ENCODE assay signal across 18 cellular contexts in genomic region chr14:27318769-27319280, GRCh38.
DNase-seq lines count a peak whose midpoint lies in the region; ATAC-seq and TF ChIP-seq lines count a peak whose summit lies in the region.
"Had no signal": no experiment of that assay in that cellular context is flagged by ENCODE, and none has a peak within 500 bp of the region (broad histone marks: within the 10 kb centered on the region; RNA-seq: fewer than 3 reads in every experiment).

No MANE protein-coding gene starts in this region.

- no peaks in the 10 kb centered on the region for H3K27me3 ChIP-seq in hepatocyte
- H3K27me3 ChIP-seq: BLaER1 had no signal

- H3K9me3 ChIP-seq in hepatocyte (ENCODE audit: low read depth) = no peaks in the 10 kb centered on the region
- H3K9me3 ChIP-seq: BLaER1, Caco-2 had no signal

- H3K36me3 Mint-ChIP-seq in mesothelial cell of epicardium (peaks cover 9% of the 10 kb centered on the region), progenitor cell of endocrine pancreas (ENCODE audit: insufficient read depth) (no peaks in the 10 kb centered on the region)
- H3K36me3 Mint-ChIP-seq: CD4-positive, CD25-positive, alpha-beta regulatory T cell; CD8-positive, alpha-beta T cell had no signal

- H3K27me3 Mint-ChIP-seq in mesothelial cell of epicardium (ENCODE audit: low read depth) (no peaks in the 10 kb centered on the region), progenitor cell of endocrine pancreas (no peaks in the 10 kb centered on the region)
- H3K27me3 Mint-ChIP-seq: B cell; CD4-positive, CD25-positive, alpha-beta regulatory T cell had no signal

- DNase-seq in hepatocyte (ENCODE audit: low spot score) (peak; percentile 6), mesothelial cell of epicardium (ENCODE audit: low spot score in 2 of 2, unreplicated experiment in 2 of 2) (no peak), progenitor cell of endocrine pancreas (ENCODE audit: low spot score, unreplicated experiment) (no peak), left lobe of liver (ENCODE audit: low spot score) (no peak)
- DNase-seq in activated CD8-positive, alpha-beta memory T cell treated with anti-CD3 and anti-CD28 coated beads for 24 hours = no peak
- DNase-seq: Caco-2; CD4-positive, CD25-positive, alpha-beta regulatory T cell; CD8-positive, alpha-beta T cell; DMS153; DND-41; H9 had no signal

- H3K4me3 Mint-ChIP-seq in mesothelial cell of epicardium (no peak overlapping the region), progenitor cell of endocrine pancreas (ENCODE audit: low read depth) (no peak overlapping the region)
- H3K4me3 Mint-ChIP-seq: B cell; CD4-positive, CD25-positive, alpha-beta regulatory T cell; CD8-positive, alpha-beta T cell; GM23338; H9 had no signal

- H2AFZ ChIP-seq in hepatocyte = no peak overlapping the region
- H2AFZ ChIP-seq: GM23338 had no signal

- H4K20me1 ChIP-seq in hepatocyte (ENCODE audit: insufficient read depth, poor library complexity, severe bottlenecking) = no peaks in the 10 kb centered on the region
- H4K20me1 ChIP-seq: BLaER1 had no signal

- H3K27ac ChIP-seq in 22Rv1 (peak overlapping the region; percentile 90), hepatocyte (no peak overlapping the region)
- H3K27ac ChIP-seq: BLaER1, C4-2B had no signal

- no peaks in the 10 kb centered on the region for H3K79me2 ChIP-seq in hepatocyte

- WGBS in hepatocyte (ENCODE audit: low lambda C conversion rate, missing lambda C conversion rate) = 75% methylated on average over 1 of the region's 1 CpG

- no peak overlapping the region for H3K4me2 ChIP-seq in hepatocyte
- H3K4me2 ChIP-seq: BLaER1, GM23338 had no signal

- H3K36me3 ChIP-seq in hepatocyte (replicated peaks; ENCODE audit: insufficient read depth, low read depth) = no peaks in the 10 kb centered on the region
- H3K36me3 ChIP-seq: BLaER1 had no signal

- no peak overlapping the region for H3K4me3 ChIP-seq in hepatocyte
- H3K4me3 ChIP-seq: BLaER1, GM23338 had no signal

- H3K9me3 Mint-ChIP-seq in mesothelial cell of epicardium (peaks cover 14% of the 10 kb centered on the region), progenitor cell of endocrine pancreas (ENCODE audit: low read depth) (peaks cover 3% of the 10 kb centered on the region)

- H3K9me2 ChIP-seq in hepatocyte (replicated peaks; ENCODE audit: insufficient read depth) = no peaks in the 10 kb centered on the region

- H3K4me1 ChIP-seq in hepatocyte (ENCODE audit: insufficient read depth) = no peaks in the 10 kb centered on the region
- H3K4me1 ChIP-seq: BLaER1, Caco-2 had no signal

- H3K4me1 Mint-ChIP-seq in mesothelial cell of epicardium = peaks cover 10% of the 10 kb centered on the region
- H3K4me1 Mint-ChIP-seq in progenitor cell of endocrine pancreas (ENCODE audit: low read depth) = peaks cover 1% of the 10 kb centered on the region
- H3K4me1 Mint-ChIP-seq: B cell; CD4-positive, CD25-positive, alpha-beta regulatory T cell; GM23338; H9 had no signal

- ATAC-seq in left lobe of liver (no peak), HG03025 (IDR thresholded peaks at IDR 0.05; ENCODE audit: low FRiP score, unreplicated experiment) (no peak)
- ATAC-seq: CD8-positive, alpha-beta T cell; GM23338; HCT116 had no signal

- TF ChIP-seq CTCF in 22Rv1 (IDR thresholded peaks at IDR 0.05) (no peak), hepatocyte (IDR thresholded peaks at IDR 0.05; ENCODE audit: poor library complexity) (no peak), mesothelial cell of epicardium (IDR thresholded peaks at IDR 0.05; ENCODE audit: unreplicated experiment) (no peak), progenitor cell of endocrine pancreas (IDR thresholded peaks at IDR 0.05; ENCODE audit: unreplicated experiment) (no peak)

- peak overlapping the region; percentile 50 for H3K27ac Mint-ChIP-seq in mesothelial cell of epicardium
- peak overlapping the region; percentile 50 for H3K27ac Mint-ChIP-seq in progenitor cell of endocrine pancreas
- H3K27ac Mint-ChIP-seq: B cell; CD4-positive, CD25-positive, alpha-beta regulatory T cell; CD8-positive, alpha-beta T cell; GM23338; H9 had no signal
